ENCODE assay signal across 11 cellular contexts in genomic region chr7:6259257-6259656, GRCh38. TPM values are rescaled to one million over a fixed set of nuclear protein-coding genes. Genes with fewer than 3 reads are reported as not detected.
DNase-seq lines count a peak whose midpoint lies in the region; ATAC-seq and TF ChIP-seq lines count a peak whose summit lies in the region.
"Had no signal": no experiment of that assay in that cellular context is flagged by ENCODE, and none has a peak within 500 bp of the region (broad histone marks: within the 10 kb centered on the region; RNA-seq: fewer than 3 reads in every experiment).

No MANE protein-coding gene starts in this region.

- TF ChIP-seq CTCF in heart left ventricle (IDR thresholded peaks at IDR 0.05) (no peak), coronary artery (IDR thresholded peaks at IDR 0.05) (no peak), osteoblast (IDR thresholded peaks at IDR 0.05; ENCODE audit: extremely low read depth, low read depth, low read length) (no peak), upper lobe of left lung (IDR thresholded peaks at IDR 0.05) (no peak)

- no peaks in the 10 kb centered on the region for H4K20me1 ChIP-seq in osteoblast (ENCODE audit: insufficient read depth, low read length)

- H3K9me3 ChIP-seq in heart left ventricle (no peaks in the 10 kb centered on the region), osteoblast (ENCODE audit: low read depth, low read length) (no peaks in the 10 kb centered on the region), upper lobe of left lung (no peaks in the 10 kb centered on the region), neuronal stem cell (replicated peaks in 1 of 2; ENCODE audit: control insufficient read depth in 2 of 2, insufficient read depth in 1 of 2, low read depth in 1 of 2, low read length in 2 of 2) (no peaks in the 10 kb centered on the region)

- H3K23ac ChIP-seq in neuronal stem cell (ENCODE audit: low read depth, low read length, poor library complexity) = no peak overlapping the region

- WGBS in heart left ventricle, 4 donors = 48 to 67% (median 53%) methylated on average over 3 of the region's 3 CpGs
- WGBS in upper lobe of left lung, 2 donors = 38 to 47% methylated on average over 3 of the region's 3 CpGs
- no CpG with 5 or more reads among the region's 3 CpGs for WGBS in neuronal stem cell (ENCODE audit: extremely low coverage in 2 of 2, insufficient read length in 2 of 2, insufficient replicate concordance in 1 of 2), 2 donors

- no peak overlapping the region for H2BK5ac ChIP-seq in neuronal stem cell (ENCODE audit: low read length)

- intact Hi-C loops in heart left ventricle (cut with DNase I) = no loop called here
- intact Hi-C loops in Right ventricle myocardium superior (cut with DNase I) = no loop called here

- H3K4me1 ChIP-seq in heart left ventricle (peaks cover 10 to 89% (median 72%) of the 10 kb centered on the region in 12 donors), osteoblast (ENCODE audit: insufficient read depth, low read length) (peaks cover 77% of the 10 kb centered on the region), upper lobe of left lung (peaks cover 17 to 42% (median 24%) of the 10 kb centered on the region in 4 donors), neuronal stem cell (ENCODE audit: control insufficient read depth in 2 of 2, insufficient read depth in 1 of 2, low read depth in 1 of 2, low read length in 2 of 2) (no peaks in the 10 kb centered on the region)

- H3K18ac ChIP-seq in neuronal stem cell (ENCODE audit: low read length) = no peak overlapping the region

- H3K4me2 ChIP-seq in osteoblast (ENCODE audit: insufficient read depth, low read length) (peak overlapping the region; percentile 54), neuronal stem cell (ENCODE audit: insufficient read depth, low read length, poor library complexity, severe bottlenecking) (no peak overlapping the region)

- TF ChIP-seq EP300 in upper lobe of left lung (IDR thresholded peaks at IDR 0.05) = no peak

- H3K4ac ChIP-seq in neuronal stem cell (ENCODE audit: low read length) = no peak overlapping the region

- H2BK120ac ChIP-seq in neuronal stem cell (ENCODE audit: low read depth, low read length) = no peak overlapping the region

- H4K91ac ChIP-seq in neuronal stem cell (ENCODE audit: low read depth, low read length, poor library complexity) = no peak overlapping the region

- peak overlapping the region; percentile 38 to 85 (median 68) for H3K27ac ChIP-seq in heart left ventricle
- peak overlapping the region; percentile 61 to 71 for H3K27ac ChIP-seq in coronary artery
- H3K27ac ChIP-seq in osteoblast (ENCODE audit: low read depth, low read length) = peak overlapping the region; percentile 98
- peak overlapping the region in 3 of 4 donors; percentile 19 to 64 (median 27) for H3K27ac ChIP-seq in upper lobe of left lung
- H3K27ac ChIP-seq in neuronal stem cell (replicated peaks; ENCODE audit: low read length) = no peak overlapping the region

- H3K36me3 ChIP-seq in heart left ventricle (no peaks in the 10 kb centered on the region), osteoblast (ENCODE audit: insufficient read depth, low read length) (no peaks in the 10 kb centered on the region), upper lobe of left lung (no peaks in the 10 kb centered on the region), neuronal stem cell (replicated peaks in 1 of 2; ENCODE audit: control insufficient read depth in 2 of 2, insufficient read depth in 2 of 2, low read length in 2 of 2) (no peaks in the 10 kb centered on the region)

- no peaks in the 10 kb centered on the region for H3K79me1 ChIP-seq in neuronal stem cell (ENCODE audit: low read depth, low read length)

- H2AFZ ChIP-seq in osteoblast (ENCODE audit: low read length) (no peak overlapping the region), neuronal stem cell (ENCODE audit: low read length) (no peak overlapping the region)

- no peak overlapping the region for H3K9ac ChIP-seq in neuronal stem cell (ENCODE audit: low read depth, low read length, poor library complexity)

- no peak overlapping the region for H4K8ac ChIP-seq in neuronal stem cell (ENCODE audit: low read depth, low read length)

- no peak overlapping the region for H2BK15ac ChIP-seq in neuronal stem cell (ENCODE audit: low read length)

- H3K27me3 ChIP-seq in heart left ventricle = no peaks in the 10 kb centered on the region
- no peaks in the 10 kb centered on the region for H3K27me3 ChIP-seq in osteoblast (ENCODE audit: insufficient read depth, low read length)
- H3K27me3 ChIP-seq in upper lobe of left lung = no peaks in the 10 kb centered on the region
- H3K27me3 ChIP-seq in neuronal stem cell (ENCODE audit: control insufficient read depth in 3 of 3, insufficient read depth in 3 of 3, low read depth in 1 of 3, low read length in 3 of 3) = no peaks in the 10 kb centered on the region

- H3K4me3 ChIP-seq in heart left ventricle (no peak overlapping the region), coronary artery (peak overlapping the region; percentile 41), osteoblast (ENCODE audit: insufficient read depth, low read length) (no peak overlapping the region), upper lobe of left lung (no peak overlapping the region), neuronal stem cell (ENCODE audit: low read length in 2 of 2) (no peak overlapping the region)

- no peak overlapping the region for H2AK5ac ChIP-seq in neuronal stem cell (ENCODE audit: low read depth, low read length)

- ATAC-seq in heart left ventricle = no peak
- ATAC-seq in Right ventricle myocardium superior (ENCODE audit: poor library complexity) = no peak
- ATAC-seq in upper lobe of left lung (ENCODE audit: low FRiP score in 2 of 2) = no peak

- no peak overlapping the region for H2BK12ac ChIP-seq in neuronal stem cell (ENCODE audit: low read length)

- no peak overlapping the region for H3K14ac ChIP-seq in neuronal stem cell (ENCODE audit: low read length)

- H3K79me2 ChIP-seq in osteoblast (ENCODE audit: insufficient read depth, low read length) = peaks cover 87% of the 10 kb centered on the region

- no peak for TF ChIP-seq POLR2A in heart left ventricle (IDR thresholded peaks at IDR 0.05)
- no peak for TF ChIP-seq POLR2A in upper lobe of left lung (IDR thresholded peaks at IDR 0.05)

- no peak for DNase-seq in heart left ventricle
- no peak for DNase-seq in Right ventricle myocardium superior
- DNase-seq in coronary artery (ENCODE audit: low spot score) = no peak
- no peak for DNase-seq in osteoblast (ENCODE audit: insufficient read length, low spot score, missing footprints)
- no peak for DNase-seq in upper lobe of left lung
- no peak for DNase-seq in activated naive CD4-positive, alpha-beta T cell treated with Interleukin-2 at 50 U/mL for 16 hours
- DNase-seq in neuronal stem cell (ENCODE audit: low spot score) = no peak
- no peak for DNase-seq in EL
- DNase-seq: activated naive CD8-positive, alpha-beta T cell treated with anti-CD3 and anti-CD28 coated beads for 36 hours; NCI-H1436; NCI-H446 treated with DMSO at 0.1 percent for 48 hours had no signal

RNA-seq across cellular contexts. Expression of gene CYTH3, which starts 13.2 kb away (rescaled TPM):
- total RNA-seq in heart left ventricle (10 to 100 TPM; 17.2 to 49.7 (median 22.1) TPM), Right ventricle myocardium superior (25.6 TPM), osteoblast (89.4 and 94.3 TPM in 2 replicates), upper lobe of left lung (10 to 100 TPM; 24.2 to 76.5 (median 32.9) TPM)
- 10 to 100 TPM; 11.1 to 25.1 TPM for polyA plus RNA-seq in heart left ventricle
- 9.5 TPM for polyA plus RNA-seq in neuronal stem cell (2013, experiment 1 of 2)
- polyA plus RNA-seq in neuronal stem cell (2013, experiment 2 of 2) = 9.5 TPM
